Comparison of ENCODE assay signal across 1 cellular context in the genomic region with DNA sequence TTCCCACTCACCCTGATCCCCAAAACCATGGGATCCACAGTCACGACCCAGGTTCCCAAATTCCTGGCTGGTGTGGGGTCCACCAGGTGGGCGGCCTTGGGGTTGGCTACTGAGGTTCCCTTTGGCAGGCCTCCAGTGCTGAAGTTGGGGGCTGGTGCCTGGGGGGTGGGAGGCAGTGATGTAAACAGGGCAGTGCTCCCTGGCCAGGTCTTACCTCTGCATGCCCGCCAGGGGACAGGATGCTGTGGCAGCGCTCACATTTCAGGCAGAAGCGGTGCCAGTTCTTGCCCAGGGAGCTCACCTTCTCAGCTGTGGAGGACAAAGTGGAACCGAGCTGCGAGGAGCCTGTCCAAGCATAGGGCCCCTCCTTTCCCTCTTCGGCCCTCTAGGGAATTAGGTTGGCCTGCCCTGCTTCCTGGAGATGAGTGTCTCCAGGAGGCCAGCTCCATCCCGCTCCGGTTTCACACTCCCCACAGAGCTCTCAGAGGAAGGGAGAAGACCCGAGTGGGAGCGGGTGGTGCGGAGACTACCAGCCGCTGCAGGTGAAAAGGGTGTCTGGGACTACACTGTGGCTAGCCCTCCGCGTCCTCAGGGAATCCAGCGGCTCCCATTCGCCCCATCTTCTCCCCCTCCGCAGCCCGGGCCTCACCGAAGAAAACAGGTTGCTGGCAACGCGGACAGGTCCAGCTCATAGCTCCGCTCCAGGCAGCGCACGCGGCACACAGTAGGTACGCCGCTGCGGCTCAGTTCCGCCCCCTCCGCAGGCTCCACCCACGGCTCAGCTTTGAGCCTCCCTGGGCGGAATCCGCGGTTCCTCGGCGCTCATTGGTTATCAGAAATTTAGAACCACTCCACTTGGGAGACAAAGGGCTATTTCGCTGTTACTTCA.
TF ChIP-seq lines count a peak whose summit lies in the region.

A gene with protein sequence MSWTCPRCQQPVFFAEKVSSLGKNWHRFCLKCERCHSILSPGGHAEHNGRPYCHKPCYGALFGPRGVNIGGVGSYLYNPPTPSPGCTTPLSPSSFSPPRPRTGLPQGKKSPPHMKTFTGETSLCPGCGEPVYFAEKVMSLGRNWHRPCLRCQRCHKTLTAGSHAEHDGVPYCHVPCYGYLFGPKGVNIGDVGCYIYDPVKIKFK (minus strand): TSS at position 726 of the 889 bp plus-strand sequence. CDS start 34 bp downstream, at position 692.

TF ChIP-seq in HepG2, 621 proteins besides CTCF, POLR2A, EP300 and RAD21 (continued from another document):
- TF ChIP-seq, protein P1, sequence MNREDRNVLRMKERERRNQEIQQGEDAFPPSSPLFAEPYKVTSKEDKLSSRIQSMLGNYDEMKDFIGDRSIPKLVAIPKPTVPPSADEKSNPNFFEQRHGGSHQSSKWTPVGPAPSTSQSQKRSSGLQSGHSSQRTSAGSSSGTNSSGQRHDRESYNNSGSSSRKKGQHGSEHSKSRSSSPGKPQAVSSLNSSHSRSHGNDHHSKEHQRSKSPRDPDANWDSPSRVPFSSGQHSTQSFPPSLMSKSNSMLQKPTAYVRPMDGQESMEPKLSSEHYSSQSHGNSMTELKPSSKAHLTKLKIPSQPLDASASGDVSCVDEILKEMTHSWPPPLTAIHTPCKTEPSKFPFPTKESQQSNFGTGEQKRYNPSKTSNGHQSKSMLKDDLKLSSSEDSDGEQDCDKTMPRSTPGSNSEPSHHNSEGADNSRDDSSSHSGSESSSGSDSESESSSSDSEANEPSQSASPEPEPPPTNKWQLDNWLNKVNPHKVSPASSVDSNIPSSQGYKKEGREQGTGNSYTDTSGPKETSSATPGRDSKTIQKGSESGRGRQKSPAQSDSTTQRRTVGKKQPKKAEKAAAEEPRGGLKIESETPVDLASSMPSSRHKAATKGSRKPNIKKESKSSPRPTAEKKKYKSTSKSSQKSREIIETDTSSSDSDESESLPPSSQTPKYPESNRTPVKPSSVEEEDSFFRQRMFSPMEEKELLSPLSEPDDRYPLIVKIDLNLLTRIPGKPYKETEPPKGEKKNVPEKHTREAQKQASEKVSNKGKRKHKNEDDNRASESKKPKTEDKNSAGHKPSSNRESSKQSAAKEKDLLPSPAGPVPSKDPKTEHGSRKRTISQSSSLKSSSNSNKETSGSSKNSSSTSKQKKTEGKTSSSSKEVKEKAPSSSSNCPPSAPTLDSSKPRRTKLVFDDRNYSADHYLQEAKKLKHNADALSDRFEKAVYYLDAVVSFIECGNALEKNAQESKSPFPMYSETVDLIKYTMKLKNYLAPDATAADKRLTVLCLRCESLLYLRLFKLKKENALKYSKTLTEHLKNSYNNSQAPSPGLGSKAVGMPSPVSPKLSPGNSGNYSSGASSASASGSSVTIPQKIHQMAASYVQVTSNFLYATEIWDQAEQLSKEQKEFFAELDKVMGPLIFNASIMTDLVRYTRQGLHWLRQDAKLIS (CRISPR knock-in tag; IDR thresholded peaks at IDR 0.05), result no peak
- TF ChIP-seq, protein P2, sequence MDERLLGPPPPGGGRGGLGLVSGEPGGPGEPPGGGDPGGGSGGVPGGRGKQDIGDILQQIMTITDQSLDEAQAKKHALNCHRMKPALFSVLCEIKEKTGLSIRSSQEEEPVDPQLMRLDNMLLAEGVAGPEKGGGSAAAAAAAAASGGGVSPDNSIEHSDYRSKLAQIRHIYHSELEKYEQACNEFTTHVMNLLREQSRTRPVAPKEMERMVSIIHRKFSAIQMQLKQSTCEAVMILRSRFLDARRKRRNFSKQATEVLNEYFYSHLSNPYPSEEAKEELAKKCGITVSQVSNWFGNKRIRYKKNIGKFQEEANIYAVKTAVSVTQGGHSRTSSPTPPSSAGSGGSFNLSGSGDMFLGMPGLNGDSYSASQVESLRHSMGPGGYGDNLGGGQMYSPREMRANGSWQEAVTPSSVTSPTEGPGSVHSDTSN (CRISPR knock-in tag; IDR thresholded peaks at IDR 0.05), result no peak
- TF ChIP-seq DPF2 (CRISPR knock-in tag; IDR thresholded peaks at IDR 0.05; ENCODE audit: borderline replicate concordance, low read depth), result 0 out of 2 replicates have a peak, but pooled peaks have one; percentile 24
- TF ChIP-seq ZNF550 (CRISPR knock-in tag; IDR thresholded peaks at IDR 0.05; ENCODE audit: borderline replicate concordance), result 0 out of 2 replicates have a peak, but pooled peaks have one; percentile 44
- TF ChIP-seq SPEN (CRISPR knock-in tag; IDR thresholded peaks at IDR 0.05; ENCODE audit: low read depth), result no peak
- TF ChIP-seq RFXANK (CRISPR knock-in tag; IDR thresholded peaks at IDR 0.05), result no peak
- TF ChIP-seq ZSCAN31 (CRISPR knock-in tag; IDR thresholded peaks at IDR 0.05; ENCODE audit: low read depth), result peak; percentile 92
- no peak for TF ChIP-seq FOXA1 (IDR thresholded peaks at IDR 0.05)
- TF ChIP-seq FOXA1 (CRISPR knock-in tag; IDR thresholded peaks at IDR 0.05), result peak; percentile 38; the same call in 1 of the 2 replicates
- TF ChIP-seq ZNF569 (CRISPR knock-in tag; IDR thresholded peaks at IDR 0.05; ENCODE audit: borderline replicate concordance), result no peak
- TF ChIP-seq HIVEP1 (CRISPR knock-in tag; IDR thresholded peaks at IDR 0.05), result 0 out of 2 replicates have a peak, but pooled peaks have one; percentile 35
- no peak for TF ChIP-seq PTBP1 (IDR thresholded peaks at IDR 0.05; ENCODE audit: low read depth, low read length, poor library complexity, severe bottlenecking)
- TF ChIP-seq ETV5 (CRISPR knock-in tag; IDR thresholded peaks at IDR 0.05; ENCODE audit: borderline replicate concordance), result peak; percentile 45
- TF ChIP-seq ELK4 (CRISPR knock-in tag; IDR thresholded peaks at IDR 0.05; ENCODE audit: borderline replicate concordance), result no peak
- TF ChIP-seq, protein P3, sequence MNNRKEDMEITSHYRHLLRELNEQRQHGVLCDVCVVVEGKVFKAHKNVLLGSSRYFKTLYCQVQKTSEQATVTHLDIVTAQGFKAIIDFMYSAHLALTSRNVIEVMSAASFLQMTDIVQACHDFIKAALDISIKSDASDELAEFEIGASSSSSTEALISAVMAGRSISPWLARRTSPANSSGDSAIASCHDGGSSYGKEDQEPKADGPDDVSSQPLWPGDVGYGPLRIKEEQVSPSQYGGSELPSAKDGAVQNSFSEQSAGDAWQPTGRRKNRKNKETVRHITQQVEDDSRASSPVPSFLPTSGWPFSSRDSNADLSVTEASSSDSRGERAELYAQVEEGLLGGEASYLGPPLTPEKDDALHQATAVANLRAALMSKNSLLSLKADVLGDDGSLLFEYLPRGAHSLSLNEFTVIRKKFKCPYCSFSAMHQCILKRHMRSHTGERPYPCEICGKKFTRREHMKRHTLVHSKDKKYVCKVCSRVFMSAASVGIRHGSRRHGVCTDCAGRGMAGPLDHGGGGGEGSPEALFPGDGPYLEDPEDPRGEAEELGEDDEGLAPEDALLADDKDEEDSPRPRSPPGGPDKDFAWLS (CRISPR knock-in tag; IDR thresholded peaks at IDR 0.05; ENCODE audit: borderline replicate concordance), result no peak; the same call in 1 of the 2 replicates
- no peak for TF ChIP-seq ZFP1 (CRISPR knock-in tag; IDR thresholded peaks at IDR 0.05)
- TF ChIP-seq, protein P4, sequence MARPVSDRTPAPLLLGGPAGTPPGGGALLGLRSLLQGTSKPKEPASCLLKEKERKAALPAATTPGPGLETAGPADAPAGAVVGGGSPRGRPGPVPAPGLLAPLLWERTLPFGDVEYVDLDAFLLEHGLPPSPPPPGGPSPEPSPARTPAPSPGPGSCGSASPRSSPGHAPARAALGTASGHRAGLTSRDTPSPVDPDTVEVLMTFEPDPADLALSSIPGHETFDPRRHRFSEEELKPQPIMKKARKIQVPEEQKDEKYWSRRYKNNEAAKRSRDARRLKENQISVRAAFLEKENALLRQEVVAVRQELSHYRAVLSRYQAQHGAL (CRISPR knock-in tag; IDR thresholded peaks at IDR 0.05; ENCODE audit: not compliant biosample characterization), result no peak
- no peak for TF ChIP-seq SRSF1 (optimal IDR thresholded peaks at IDR 0.05; ENCODE audit: low read depth, low read length)
- no peak for TF ChIP-seq SKIL (CRISPR knock-in tag; IDR thresholded peaks at IDR 0.05; ENCODE audit: borderline replicate concordance)
- no peak for TF ChIP-seq EHMT2 (IDR thresholded peaks at IDR 0.05; ENCODE audit: borderline replicate concordance, low read depth, low read length)
- no peak for TF ChIP-seq FLYWCH1 (CRISPR knock-in tag; IDR thresholded peaks at IDR 0.05)
- no peak for TF ChIP-seq GRHL1 (CRISPR knock-in tag; conservative IDR thresholded peaks at IDR 0.05)
- no peak for TF ChIP-seq YY1 (IDR thresholded peaks at IDR 0.05; ENCODE audit: insufficient read depth, insufficient replicate concordance, low read depth, low read length)
- TF ChIP-seq ZNF501 (CRISPR knock-in tag; IDR thresholded peaks at IDR 0.05), result 0 out of 2 replicates have a peak, but pooled peaks have one; percentile 54
- TF ChIP-seq JDP2 (CRISPR knock-in tag; IDR thresholded peaks at IDR 0.05; ENCODE audit: borderline replicate concordance), result no peak
- TF ChIP-seq ZFP36L1 (CRISPR knock-in tag; IDR thresholded peaks at IDR 0.05), result no peak
- 0 out of 2 replicates have a peak, but pooled peaks have one; percentile 5 for TF ChIP-seq RFX3 (CRISPR knock-in tag; IDR thresholded peaks at IDR 0.05)
- TF ChIP-seq KDM5A (IDR thresholded peaks at IDR 0.05; ENCODE audit: borderline replicate concordance, low read length), result no peak
- 0 out of 2 replicates have a peak, but pooled peaks have one; percentile 27 for TF ChIP-seq PCBP1 (IDR thresholded peaks at IDR 0.05; ENCODE audit: borderline replicate concordance, low read depth, low read length)
- TF ChIP-seq CBX2 (IDR thresholded peaks at IDR 0.05; ENCODE audit: low read depth, low read length), result no peak
- no peak for TF ChIP-seq CBX2 (CRISPR knock-in tag; IDR thresholded peaks at IDR 0.05; ENCODE audit: low read depth)
- no peak for TF ChIP-seq ARID2 (CRISPR knock-in tag; IDR thresholded peaks at IDR 0.05; ENCODE audit: borderline replicate concordance)
- no peak for TF ChIP-seq ZBTB39 (CRISPR knock-in tag; IDR thresholded peaks at IDR 0.05)
- no peak for TF ChIP-seq BRD4 (CRISPR knock-in tag; IDR thresholded peaks at IDR 0.05)
- no peak for TF ChIP-seq ZNF225 (CRISPR knock-in tag; IDR thresholded peaks at IDR 0.05)
- peak; percentile 65; the same call in 1 of the 2 replicates for TF ChIP-seq ZMYM3 (CRISPR knock-in tag; IDR thresholded peaks at IDR 0.05)
- no peak for TF ChIP-seq NCOA1 (CRISPR knock-in tag; IDR thresholded peaks at IDR 0.05)
- TF ChIP-seq ATAD3A (CRISPR knock-in tag; IDR thresholded peaks at IDR 0.05), result no peak
- peak; percentile 55 for TF ChIP-seq SALL1 (CRISPR knock-in tag; IDR thresholded peaks at IDR 0.05)
- TF ChIP-seq HDAC6 (IDR thresholded peaks at IDR 0.05; ENCODE audit: low read depth, low read length), result no peak
- TF ChIP-seq ZNF556 (CRISPR knock-in tag; IDR thresholded peaks at IDR 0.05; ENCODE audit: borderline replicate concordance), result peak; percentile 69; the same call in 1 of the 2 replicates
- no peak for TF ChIP-seq RBFOX2 (IDR thresholded peaks at IDR 0.05; ENCODE audit: low read depth, low read length)
- no peak for TF ChIP-seq ZFX (CRISPR knock-in tag; IDR thresholded peaks at IDR 0.05; ENCODE audit: low read depth)
- no peak for TF ChIP-seq CCAR2 (optimal IDR thresholded peaks at IDR 0.05; ENCODE audit: low read depth, low read length)
